In the genomic region with DNA sequence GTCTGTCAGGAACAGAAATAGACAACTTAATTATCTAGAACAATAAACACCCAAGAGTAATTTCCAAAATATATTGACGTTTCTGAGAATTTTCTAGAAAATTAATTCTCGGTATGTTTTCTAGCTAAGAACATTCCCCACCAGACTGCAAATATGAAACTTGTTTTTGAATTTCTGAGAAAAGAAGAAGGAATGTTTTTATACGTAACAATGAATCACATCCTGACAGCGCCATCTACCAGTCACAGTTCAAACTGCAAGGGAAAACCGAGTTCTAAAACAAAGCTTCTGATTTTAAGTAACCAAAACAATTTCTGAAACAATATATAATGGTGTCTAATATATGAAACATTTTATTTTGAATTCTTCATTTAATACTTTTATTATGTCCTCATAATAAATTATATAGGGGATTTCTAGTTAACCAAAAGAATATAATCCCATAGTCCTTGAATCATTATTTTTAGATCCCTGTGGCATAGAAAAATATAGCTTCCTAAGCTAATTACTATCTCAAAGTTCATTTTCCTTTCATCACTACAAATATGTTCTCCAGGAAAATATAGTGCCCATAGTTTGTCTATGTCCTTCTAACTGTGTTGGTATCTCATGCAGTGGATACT, we compare ENCODE assay signal across 8 cellular contexts. TPM values are rescaled to one million over a fixed set of nuclear protein-coding genes. Genes with fewer than 3 reads are reported as not detected.
DNase-seq lines count a peak whose midpoint lies in the region; TF ChIP-seq lines count a peak whose summit lies in the region.

No MANE protein-coding gene starts in this region.

- no peaks in the 10 kb centered on the region for H3K27me3 Mint-ChIP-seq in nephron progenitor cell (ENCODE audit: low read depth, poor library complexity)
- H3K27me3 Mint-ChIP-seq in activated T-cell treated with anti-CD3 and anti-CD28 coated beads, Interleukin-2, amount 50 U/mL, for 24 hours: no peaks in the 10 kb centered on the region

- no peaks in the 10 kb centered on the region for H3K9me3 Mint-ChIP-seq in nephron progenitor cell
- no peaks in the 10 kb centered on the region for H3K9me3 Mint-ChIP-seq in activated T-cell treated with anti-CD3 and anti-CD28 coated beads, Interleukin-2, amount 50 U/mL, for 24 hours

- no peaks in the 10 kb centered on the region for H3K36me3 ChIP-seq in colonic mucosa

- H3K27me3 ChIP-seq in colonic mucosa: no peaks in the 10 kb centered on the region

- no peaks in the 10 kb centered on the region for H3K4me1 ChIP-seq in colonic mucosa

- H3K27ac ChIP-seq in C4-2B (no peak overlapping the region), colonic mucosa (no peak overlapping the region)

- TF ChIP-seq CTCF in C4-2B (conservative IDR thresholded peaks at IDR 0.05) (peak; percentile 90), colonic mucosa (IDR thresholded peaks at IDR 0.05) (peak; percentile 75), nephron progenitor cell (IDR thresholded peaks at IDR 0.05) (peak; percentile 71)

- no peaks in the 10 kb centered on the region for H3K36me3 Mint-ChIP-seq in nephron progenitor cell (ENCODE audit: low read depth)
- no peaks in the 10 kb centered on the region for H3K36me3 Mint-ChIP-seq in activated T-cell treated with anti-CD3 and anti-CD28 coated beads, Interleukin-2, amount 50 U/mL, for 24 hours (ENCODE audit: low read depth)

- DNase-seq in H4 (ENCODE audit: low spot score): peak; percentile 72
- peak; percentile 10 for DNase-seq in NCI-H82 treated with DMSO at 0.1 percent for 48 hours (lab: John Stamatoyannopoulos, UW; ENCODE audit: unreplicated experiment)
- peak; percentile 43 for DNase-seq in colonic mucosa
- peak; percentile 27 for DNase-seq in nephron progenitor cell
- DNase-seq in cerebellum (ENCODE audit: low spot score): no peak
- DNase-seq in islet precursor cell: no peak
- DNase-seq in activated T-cell treated with anti-CD3 and anti-CD28 coated beads, Interleukin-2, amount 50 U/mL, for 24 hours: no peak

- H3K4me3 ChIP-seq in colonic mucosa: no peak overlapping the region

- no peaks in the 10 kb centered on the region for H3K9me3 ChIP-seq in colonic mucosa

- intact Hi-C loops in colonic mucosa (cut with DNase I): loop anchor here (2.0 to 5.0 kb wide), 2 partner anchors 351 to 394 kb away; no protein-coding TSS in a partner anchor

- H3K4me3 Mint-ChIP-seq in nephron progenitor cell: no peak overlapping the region
- no peak overlapping the region for H3K4me3 Mint-ChIP-seq in activated T-cell treated with anti-CD3 and anti-CD28 coated beads, Interleukin-2, amount 50 U/mL, for 24 hours

- H3K27ac Mint-ChIP-seq in nephron progenitor cell: peak overlapping the region; percentile 46
- H3K27ac Mint-ChIP-seq in activated T-cell treated with anti-CD3 and anti-CD28 coated beads, Interleukin-2, amount 50 U/mL, for 24 hours: no peak overlapping the region

- no peak overlapping the region for H3K9ac ChIP-seq in colonic mucosa (ENCODE audit: low read depth in 2 of 2, low read length in 2 of 2)

- peaks cover 17% of the 10 kb centered on the region for H3K4me1 Mint-ChIP-seq in nephron progenitor cell
- no peaks in the 10 kb centered on the region for H3K4me1 Mint-ChIP-seq in activated T-cell treated with anti-CD3 and anti-CD28 coated beads, Interleukin-2, amount 50 U/mL, for 24 hours (ENCODE audit: low read depth)

RNA-seq across cellular contexts. Expression of a gene that starts 34.5 kb away (rescaled TPM):
- total RNA-seq in H4 (2014; rRNA removed; shearing (Covaris generic)): 0.08 TPM in 1 of 2 replicates, not detected in the other
- total RNA-seq in colonic mucosa (under 1 TPM; 0.42 to 0.69 TPM), cerebellum (0.09 TPM)

Comparison
In these comparisons a context has a peak if more than half of its experiments do, and no peak if none do; other contexts are left out.
1. DNase-seq: peak in H4 (single experiment), NCI-H82 treated with DMSO at 0.1 percent for 48 hours (single experiment), colonic mucosa (single experiment) and nephron progenitor cell (single experiment); none in cerebellum (single experiment), islet precursor cell (single experiment) and activated T-cell treated with anti-CD3 and anti-CD28 coated beads, Interleukin-2, amount 50 U/mL, for 24 hours (single experiment).
2. Peak in every context shown above with its lines, with median percentiles within 50 percentile points of each other: CTCF ChIP-seq.